In the genomic region with DNA sequence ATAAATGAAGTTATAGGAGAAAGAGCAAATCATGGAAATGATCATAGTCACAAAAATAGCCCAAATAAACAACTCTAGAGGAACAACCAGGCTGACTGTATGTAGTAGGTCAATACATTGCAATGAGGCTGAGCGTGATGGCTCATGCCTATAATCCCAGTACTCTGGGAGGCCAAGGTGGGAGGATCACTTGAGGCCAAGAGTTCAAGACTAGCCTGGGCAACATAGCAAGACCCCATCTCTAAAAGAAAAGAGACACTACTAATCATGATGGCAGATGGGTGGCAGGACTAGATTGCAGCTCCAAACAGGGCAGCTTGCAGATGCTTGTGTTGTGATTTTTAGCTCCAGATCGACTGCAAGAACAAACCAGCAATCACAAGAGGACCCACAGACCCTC, we compare ENCODE assay signal across 26 cellular contexts. TPM values are rescaled to one million over a fixed set of nuclear protein-coding genes. Genes with fewer than 3 reads are reported as not detected.
A peak's percentile ranks its signal among the peaks of the same experiment; 100 is the strongest.
DNase-seq lines count a peak whose midpoint lies in the region; ATAC-seq and TF ChIP-seq lines count a peak whose summit lies in the region.
"Had no signal": no experiment of that assay in that cellular context is flagged by ENCODE, and none has a peak within 500 bp of the region (broad histone marks: within the 10 kb centered on the region; RNA-seq: fewer than 3 reads in every experiment).

No MANE protein-coding gene starts in this region.

- POLR2A ChIA-PET in MCF 10A (lab: Yijun Ruan, JAX): interaction anchor here (0.7 kb wide), 1 partner anchor 85 kb away, joined by 4 read pairs; no protein-coding TSS in a partner anchor

- no peaks in the 10 kb centered on the region for H3K27me3 ChIP-seq in breast epithelium
- H3K27me3 ChIP-seq: BLaER1 had no signal

- no peak for TF ChIP-seq POLR2A in breast epithelium (IDR thresholded peaks at IDR 0.05)

- no peak for TF ChIP-seq CTCF in MCF 10A (IDR thresholded peaks at IDR 0.05; ENCODE audit: unreplicated experiment)
- TF ChIP-seq CTCF in breast epithelium (IDR thresholded peaks at IDR 0.05): no peak

- peak overlapping the region; percentile 22 for H3K27ac Mint-ChIP-seq in T-helper 2 cell treated with Interferon-gamma antibody and Interleukin-4, amounts not matched to agents 5 μg/mL and 100 μg/mL, for 36 hours
- peak overlapping the region; percentile 46 for H3K27ac Mint-ChIP-seq in MCF 10A (ENCODE audit: low read depth, unreplicated experiment)
- H3K27ac Mint-ChIP-seq in activated T-helper 1 cell treated with anti-CD3 and anti-CD28 coated beads, Interleukin-12 subunit alpha, Interleukin-12 subunit beta, Interleukin-2, Interleukin-4 antibody, amounts not matched to agents 30 ng/mL and 10 ng/mL and 1 ng/mL, durations not matched to agents 14 hours and 24 hours and 36 hours: peak overlapping the region; percentile 8
- H3K27ac Mint-ChIP-seq: CD4-positive, alpha-beta T cell had no signal

- CTCF ChIA-PET in MCF 10A (lab: Yijun Ruan, JAX): interaction anchor here (0.6 to 1.4 kb wide), 2 partner anchors 13 to 40 kb away, joined by 3 to 8 read pairs; no protein-coding TSS in a partner anchor

- peaks cover 21% of the 10 kb centered on the region for H3K4me1 Mint-ChIP-seq in T-helper 2 cell treated with Interferon-gamma antibody and Interleukin-4, amounts not matched to agents 5 μg/mL and 100 μg/mL, for 36 hours (ENCODE audit: low read depth)
- no peaks in the 10 kb centered on the region for H3K4me1 Mint-ChIP-seq in MCF 10A (ENCODE audit: insufficient read depth, unreplicated experiment)
- peaks cover 28% of the 10 kb centered on the region for H3K4me1 Mint-ChIP-seq in activated T-helper 1 cell treated with anti-CD3 and anti-CD28 coated beads, Interleukin-12 subunit alpha, Interleukin-12 subunit beta, Interleukin-2, Interleukin-4 antibody, amounts not matched to agents 30 ng/mL and 10 ng/mL and 1 ng/mL, durations not matched to agents 14 hours and 24 hours and 36 hours (ENCODE audit: low read depth)

- no TSS peak for BruUV-seq in MCF 10A (replicated peaks; lab: Mats Ljungman, UMichigan)

- no peak for DNase-seq in T-helper 2 cell treated with Interferon-gamma antibody and Interleukin-4, amounts not matched to agents 5 μg/mL and 100 μg/mL, for 36 hours (ENCODE audit: low spot score)
- DNase-seq in T-helper 2 cell: no peak
- no peak for DNase-seq in MCF 10A (ENCODE audit: unreplicated experiment)
- DNase-seq in breast epithelium (ENCODE audit: low spot score in 2 of 2): no peak
- DNase-seq in activated T-helper 1 cell treated with anti-CD3 and anti-CD28 coated beads, Interleukin-12 subunit alpha, Interleukin-12 subunit beta, Interleukin-2, Interleukin-4 antibody, amounts not matched to agents 30 ng/mL and 10 ng/mL and 1 ng/mL, durations not matched to agents 14 hours and 24 hours and 36 hours (ENCODE audit: low spot score): no peak
- DNase-seq in COR-L47 (lab: John Stamatoyannopoulos, UW): no peak
- no peak for DNase-seq in stimulated activated naive CD4-positive, alpha-beta T cell (lab: John Stamatoyannopoulos, UW)
- DNase-seq: ACHN; Caco-2; CD4-positive, alpha-beta T cell; DMS 273 treated with DMSO at 0.1 percent for 48 hours; DMS79 treated with DMSO at 0.1 percent for 48 hours; H7; IMR-90; Karpas-422; NCI-H1694 treated with DMSO at 0.1 percent for 48 hours; NCI-H2081 treated with DMSO at 0.1 percent for 48 hours; NCI-H2171 treated with DMSO at 0.1 percent for 48 hours; NCI-H446; NCI-H526 treated with DMSO at 0.1 percent for 48 hours; RPMI8226; SHP77 treated with DMSO at 0.1 percent for 48 hours had no signal

- intact Hi-C loops in MCF 10A (cut with micrococcal nuclease): no loop called here
- intact Hi-C loops in breast epithelium (cut with DNase I; ENCODE audit: low total_unique reads): no loop called here
- intact Hi-C loops in activated T-helper 1 cell treated with anti-CD3 and anti-CD28 coated beads, Interleukin-12 subunit alpha, Interleukin-12 subunit beta, Interleukin-2, Interleukin-4 antibody, amounts not matched to agents 30 ng/mL and 10 ng/mL and 1 ng/mL, durations not matched to agents 14 hours and 24 hours and 36 hours (cut with micrococcal nuclease): no loop called here

- H3K27me3 Mint-ChIP-seq in T-helper 2 cell treated with Interferon-gamma antibody and Interleukin-4, amounts not matched to agents 5 μg/mL and 100 μg/mL, for 36 hours (ENCODE audit: low read depth): no peaks in the 10 kb centered on the region
- no peaks in the 10 kb centered on the region for H3K27me3 Mint-ChIP-seq in MCF 10A (ENCODE audit: insufficient read depth, unreplicated experiment)
- no peaks in the 10 kb centered on the region for H3K27me3 Mint-ChIP-seq in activated T-helper 1 cell treated with anti-CD3 and anti-CD28 coated beads, Interleukin-12 subunit alpha, Interleukin-12 subunit beta, Interleukin-2, Interleukin-4 antibody, amounts not matched to agents 30 ng/mL and 10 ng/mL and 1 ng/mL, durations not matched to agents 14 hours and 24 hours and 36 hours (ENCODE audit: insufficient read depth)
- H3K27me3 Mint-ChIP-seq: CD4-positive, alpha-beta T cell had no signal

- H3K4me1 ChIP-seq in breast epithelium: no peaks in the 10 kb centered on the region
- H3K4me1 ChIP-seq: BLaER1 had no signal

- no peaks in the 10 kb centered on the region for H3K9me3 ChIP-seq in breast epithelium
- H3K9me3 ChIP-seq: BLaER1, Caco-2 had no signal

- no peak overlapping the region for H3K4me3 Mint-ChIP-seq in T-helper 2 cell treated with Interferon-gamma antibody and Interleukin-4, amounts not matched to agents 5 μg/mL and 100 μg/mL, for 36 hours
- H3K4me3 Mint-ChIP-seq in MCF 10A (ENCODE audit: unreplicated experiment): no peak overlapping the region
- no peak overlapping the region for H3K4me3 Mint-ChIP-seq in activated T-helper 1 cell treated with anti-CD3 and anti-CD28 coated beads, Interleukin-12 subunit alpha, Interleukin-12 subunit beta, Interleukin-2, Interleukin-4 antibody, amounts not matched to agents 30 ng/mL and 10 ng/mL and 1 ng/mL, durations not matched to agents 14 hours and 24 hours and 36 hours
- H3K4me3 Mint-ChIP-seq: CD4-positive, alpha-beta T cell had no signal

- H3K4me3 ChIP-seq in breast epithelium: no peak overlapping the region
- H3K4me3 ChIP-seq: BLaER1, SK-N-MC had no signal

- H3K27ac ChIP-seq in breast epithelium: no peak overlapping the region
- H3K27ac ChIP-seq: 22Rv1, BLaER1, SK-N-MC had no signal

- peaks cover 58% of the 10 kb centered on the region for H3K36me3 Mint-ChIP-seq in T-helper 2 cell treated with Interferon-gamma antibody and Interleukin-4, amounts not matched to agents 5 μg/mL and 100 μg/mL, for 36 hours (ENCODE audit: low read depth)
- H3K36me3 Mint-ChIP-seq in MCF 10A (ENCODE audit: insufficient read depth, unreplicated experiment): peaks cover 66% of the 10 kb centered on the region
- H3K36me3 Mint-ChIP-seq in activated T-helper 1 cell treated with anti-CD3 and anti-CD28 coated beads, Interleukin-12 subunit alpha, Interleukin-12 subunit beta, Interleukin-2, Interleukin-4 antibody, amounts not matched to agents 30 ng/mL and 10 ng/mL and 1 ng/mL, durations not matched to agents 14 hours and 24 hours and 36 hours (ENCODE audit: low read depth): peaks cover 54% of the 10 kb centered on the region

- H3K36me3 ChIP-seq in breast epithelium: no peaks in the 10 kb centered on the region

- no peaks in the 10 kb centered on the region for H3K9me3 Mint-ChIP-seq in T-helper 2 cell treated with Interferon-gamma antibody and Interleukin-4, amounts not matched to agents 5 μg/mL and 100 μg/mL, for 36 hours
- no peaks in the 10 kb centered on the region for H3K9me3 Mint-ChIP-seq in MCF 10A (ENCODE audit: unreplicated experiment)
- no peaks in the 10 kb centered on the region for H3K9me3 Mint-ChIP-seq in activated T-helper 1 cell treated with anti-CD3 and anti-CD28 coated beads, Interleukin-12 subunit alpha, Interleukin-12 subunit beta, Interleukin-2, Interleukin-4 antibody, amounts not matched to agents 30 ng/mL and 10 ng/mL and 1 ng/mL, durations not matched to agents 14 hours and 24 hours and 36 hours
- H3K9me3 Mint-ChIP-seq: CD4-positive, alpha-beta T cell had no signal

- ATAC-seq in HG03139 (IDR thresholded peaks at IDR 0.05; ENCODE audit: unreplicated experiment): no peak

RNA-seq across cellular contexts. Expression of a gene that starts 27.6 kb away (rescaled TPM):
- total RNA-seq in MCF 10A (2022) (17.5 and 18.7 TPM in 2 replicates), breast epithelium (10 to 100 TPM; 10.9 to 18.4 (median 12.8) TPM)
- total RNA-seq in activated T-helper 1 cell treated with anti-CD3 and anti-CD28 coated beads, Interleukin-12 subunit alpha, Interleukin-12 subunit beta, Interleukin-2, Interleukin-4 antibody, amounts not matched to agents 30 ng/mL and 10 ng/mL and 1 ng/mL, durations not matched to agents 14 hours and 24 hours and 36 hours: 33.2 and 38.2 TPM in 2 replicates
